2 cellular contexts compared by ENCODE assay signal in the genomic region with DNA sequence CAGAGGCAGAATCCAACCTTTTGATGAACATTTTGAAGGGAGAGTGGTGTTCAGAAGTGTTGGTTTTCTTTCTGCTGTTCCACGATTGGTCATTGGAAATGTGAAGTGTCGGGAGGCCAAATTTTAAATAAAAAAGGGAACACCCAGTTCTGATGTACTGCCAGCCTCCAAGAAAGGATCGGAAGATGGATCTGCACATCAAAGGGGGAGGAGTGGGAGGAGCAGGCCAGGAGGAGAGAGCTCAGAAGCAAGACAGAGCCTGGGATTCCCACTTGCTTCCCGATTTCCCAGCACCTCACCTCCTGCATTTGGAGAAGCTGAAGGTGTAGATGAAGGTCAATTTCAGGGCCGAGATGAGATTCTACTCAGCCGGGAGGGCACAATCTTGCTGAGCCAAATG.
TF ChIP-seq lines count a peak whose summit lies in the region.

No MANE protein-coding gene starts in this region.

TF ChIP-seq in GM23338, 12 proteins besides CTCF, POLR2A, EP300 and RAD21 (continued from another document):
- TF ChIP-seq JUNB (IDR thresholded peaks at IDR 0.05; ENCODE audit: unreplicated experiment) = no peak
TF ChIP-seq in GM23338: peak in this region for 0.

TF ChIP-seq in WTC11, 78 proteins besides CTCF, POLR2A, EP300 and RAD21 (continued from another document):
- TF ChIP-seq ZNF423 (CRISPR knock-in tag; IDR thresholded peaks at IDR 0.05) (no peak), NFYB (CRISPR knock-in tag; conservative IDR thresholded peaks at IDR 0.05; ENCODE audit: low read depth) (no peak), GABPB1 (CRISPR knock-in tag; IDR thresholded peaks at IDR 0.05) (no peak), TEAD4 (CRISPR knock-in tag; IDR thresholded peaks at IDR 0.05) (no peak)
- TF ChIP-seq, protein P1, sequence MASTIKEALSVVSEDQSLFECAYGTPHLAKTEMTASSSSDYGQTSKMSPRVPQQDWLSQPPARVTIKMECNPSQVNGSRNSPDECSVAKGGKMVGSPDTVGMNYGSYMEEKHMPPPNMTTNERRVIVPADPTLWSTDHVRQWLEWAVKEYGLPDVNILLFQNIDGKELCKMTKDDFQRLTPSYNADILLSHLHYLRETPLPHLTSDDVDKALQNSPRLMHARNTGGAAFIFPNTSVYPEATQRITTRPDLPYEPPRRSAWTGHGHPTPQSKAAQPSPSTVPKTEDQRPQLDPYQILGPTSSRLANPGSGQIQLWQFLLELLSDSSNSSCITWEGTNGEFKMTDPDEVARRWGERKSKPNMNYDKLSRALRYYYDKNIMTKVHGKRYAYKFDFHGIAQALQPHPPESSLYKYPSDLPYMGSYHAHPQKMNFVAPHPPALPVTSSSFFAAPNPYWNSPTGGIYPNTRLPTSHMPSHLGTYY (CRISPR knock-in tag; IDR thresholded peaks at IDR 0.05) = no peak
- TF ChIP-seq, protein P2, sequence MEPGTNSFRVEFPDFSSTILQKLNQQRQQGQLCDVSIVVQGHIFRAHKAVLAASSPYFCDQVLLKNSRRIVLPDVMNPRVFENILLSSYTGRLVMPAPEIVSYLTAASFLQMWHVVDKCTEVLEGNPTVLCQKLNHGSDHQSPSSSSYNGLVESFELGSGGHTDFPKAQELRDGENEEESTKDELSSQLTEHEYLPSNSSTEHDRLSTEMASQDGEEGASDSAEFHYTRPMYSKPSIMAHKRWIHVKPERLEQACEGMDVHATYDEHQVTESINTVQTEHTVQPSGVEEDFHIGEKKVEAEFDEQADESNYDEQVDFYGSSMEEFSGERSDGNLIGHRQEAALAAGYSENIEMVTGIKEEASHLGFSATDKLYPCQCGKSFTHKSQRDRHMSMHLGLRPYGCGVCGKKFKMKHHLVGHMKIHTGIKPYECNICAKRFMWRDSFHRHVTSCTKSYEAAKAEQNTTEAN (CRISPR knock-in tag; IDR thresholded peaks at IDR 0.05) = no peak
